30 cellular contexts compared by ENCODE assay signal in the genomic region with DNA sequence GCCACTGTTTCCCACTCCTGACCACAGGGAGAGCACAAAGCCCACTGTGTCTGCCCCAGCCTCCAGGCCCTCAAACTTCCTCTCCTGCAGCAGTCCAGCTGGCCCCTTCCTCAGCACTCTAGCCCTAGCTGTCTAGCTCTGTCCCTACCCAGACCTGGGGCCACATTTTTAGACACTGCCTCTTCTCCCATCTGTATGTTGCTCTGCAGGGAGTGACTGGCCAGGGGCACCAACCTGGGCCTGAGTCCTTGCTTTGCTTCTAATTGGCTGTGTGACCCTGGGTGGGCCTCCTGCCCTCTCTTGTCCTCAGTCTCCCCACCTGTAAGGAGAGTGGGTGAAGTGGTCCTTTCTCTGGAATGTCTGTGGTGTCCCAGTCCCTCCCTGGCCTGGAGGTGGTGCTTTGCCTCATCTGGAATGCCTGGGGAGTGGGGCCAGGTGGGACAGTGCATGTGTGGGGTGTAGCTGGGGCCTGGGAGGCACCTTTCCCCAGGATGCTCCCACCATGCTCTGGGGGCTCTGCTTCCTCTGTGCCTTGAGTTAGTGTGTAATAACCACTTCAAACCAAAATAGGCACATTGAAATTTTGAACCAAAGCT. TPM values are rescaled to one million over a fixed set of nuclear protein-coding genes. Genes with fewer than 3 reads are reported as not detected.
DNase-seq lines count a peak whose midpoint lies in the region; ATAC-seq and TF ChIP-seq lines count a peak whose summit lies in the region.
"Had no signal": no experiment of that assay in that cellular context is flagged by ENCODE, and none has a peak within 500 bp of the region (broad histone marks: within the 10 kb centered on the region; RNA-seq: fewer than 3 reads in every experiment).

No MANE protein-coding gene starts in this region.

- no peaks in the 10 kb centered on the region for H3K9me3 ChIP-seq in T-helper 17 cell (ENCODE audit: control insufficient read depth, low read length, poor library complexity, severe bottlenecking)
- no peaks in the 10 kb centered on the region for H3K9me3 ChIP-seq in mucosa of descending colon
- H3K9me3 ChIP-seq: BE2C, stomach, tibial artery had no signal

- no peaks in the 10 kb centered on the region for H3K36me3 Mint-ChIP-seq in activated CD8-positive, alpha-beta memory T cell treated with anti-CD3 and anti-CD28 coated beads, Interleukin-2, amount 10 ng/mL, durations not matched to agents 7 days and 5 days
- H3K36me3 Mint-ChIP-seq in T-helper 17 cell (ENCODE audit: low read depth) = no peaks in the 10 kb centered on the region
- no peaks in the 10 kb centered on the region for H3K36me3 Mint-ChIP-seq in stimulated activated effector memory CD8-positive, alpha-beta T cell treated with anti-CD3 and anti-CD28 coated beads, Interleukin-12 subunit alpha, Interleukin-12 subunit beta, amount 100 ng/mL, for 72 hours
- H3K36me3 Mint-ChIP-seq in activated CD4-positive, alpha-beta memory T cell treated with anti-CD3 and anti-CD28 coated beads for 36 hours = no peaks in the 10 kb centered on the region
- H3K36me3 Mint-ChIP-seq: activated naive CD8-positive, alpha-beta T cell treated with anti-CD3 and anti-CD28 coated beads, Interleukin-2, amount 10 ng/mL, durations not matched to agents 7 days and 5 days had no signal

- H3K4me3 Mint-ChIP-seq in activated CD8-positive, alpha-beta memory T cell treated with anti-CD3 and anti-CD28 coated beads, Interleukin-2, amount 10 ng/mL, durations not matched to agents 7 days and 5 days = no peak overlapping the region
- H3K4me3 Mint-ChIP-seq in T-helper 17 cell = no peak overlapping the region
- no peak overlapping the region for H3K4me3 Mint-ChIP-seq in stimulated activated effector memory CD8-positive, alpha-beta T cell treated with anti-CD3 and anti-CD28 coated beads, Interleukin-12 subunit alpha, Interleukin-12 subunit beta, amount 100 ng/mL, for 72 hours
- no peak overlapping the region for H3K4me3 Mint-ChIP-seq in activated CD4-positive, alpha-beta memory T cell treated with anti-CD3 and anti-CD28 coated beads for 36 hours
- H3K4me3 Mint-ChIP-seq: activated naive CD8-positive, alpha-beta T cell treated with anti-CD3 and anti-CD28 coated beads, Interleukin-2, amount 10 ng/mL, durations not matched to agents 7 days and 5 days; central memory CD8-positive, alpha-beta T cell; naive thymus-derived CD8-positive, alpha-beta T cell had no signal

- H3K4me1 Mint-ChIP-seq in activated CD8-positive, alpha-beta memory T cell treated with anti-CD3 and anti-CD28 coated beads, Interleukin-2, amount 10 ng/mL, durations not matched to agents 7 days and 5 days = no peaks in the 10 kb centered on the region
- H3K4me1 Mint-ChIP-seq in T-helper 17 cell = no peaks in the 10 kb centered on the region
- H3K4me1 Mint-ChIP-seq in stimulated activated effector memory CD8-positive, alpha-beta T cell treated with anti-CD3 and anti-CD28 coated beads, Interleukin-12 subunit alpha, Interleukin-12 subunit beta, amount 100 ng/mL, for 72 hours = no peaks in the 10 kb centered on the region
- H3K4me1 Mint-ChIP-seq in activated CD4-positive, alpha-beta memory T cell treated with anti-CD3 and anti-CD28 coated beads for 36 hours (ENCODE audit: low read depth) = no peaks in the 10 kb centered on the region
- H3K4me1 Mint-ChIP-seq: activated naive CD8-positive, alpha-beta T cell treated with anti-CD3 and anti-CD28 coated beads, Interleukin-2, amount 10 ng/mL, durations not matched to agents 7 days and 5 days; central memory CD8-positive, alpha-beta T cell; naive thymus-derived CD8-positive, alpha-beta T cell had no signal

- no peak for ATAC-seq in activated CD8-positive, alpha-beta memory T cell treated with anti-CD3 and anti-CD28 coated beads, Interleukin-2, amount 10 ng/mL, durations not matched to agents 7 days and 5 days
- ATAC-seq in T-helper 17 cell (no peak), mucosa of descending colon (peak; percentile 11)
- peak; percentile 8 for ATAC-seq in stimulated activated effector memory CD8-positive, alpha-beta T cell treated with anti-CD3 and anti-CD28 coated beads, Interleukin-12 subunit alpha, Interleukin-12 subunit beta, amount 100 ng/mL, for 72 hours
- ATAC-seq: naive thymus-derived CD8-positive, alpha-beta T cell; sciatic nerve had no signal

- H3K27me3 Mint-ChIP-seq in activated CD8-positive, alpha-beta memory T cell treated with anti-CD3 and anti-CD28 coated beads, Interleukin-2, amount 10 ng/mL, durations not matched to agents 7 days and 5 days = peaks cover 26% of the 10 kb centered on the region
- H3K27me3 Mint-ChIP-seq in T-helper 17 cell = peaks cover 33% of the 10 kb centered on the region
- peaks cover 11% of the 10 kb centered on the region for H3K27me3 Mint-ChIP-seq in activated CD4-positive, alpha-beta memory T cell treated with anti-CD3 and anti-CD28 coated beads for 36 hours

- no peaks in the 10 kb centered on the region for H3K9me3 Mint-ChIP-seq in activated CD8-positive, alpha-beta memory T cell treated with anti-CD3 and anti-CD28 coated beads, Interleukin-2, amount 10 ng/mL, durations not matched to agents 7 days and 5 days (ENCODE audit: low read depth)
- no peaks in the 10 kb centered on the region for H3K9me3 Mint-ChIP-seq in stimulated activated effector memory CD8-positive, alpha-beta T cell treated with anti-CD3 and anti-CD28 coated beads, Interleukin-12 subunit alpha, Interleukin-12 subunit beta, amount 100 ng/mL, for 72 hours
- no peaks in the 10 kb centered on the region for H3K9me3 Mint-ChIP-seq in activated CD4-positive, alpha-beta memory T cell treated with anti-CD3 and anti-CD28 coated beads for 36 hours
- H3K9me3 Mint-ChIP-seq: activated naive CD8-positive, alpha-beta T cell treated with anti-CD3 and anti-CD28 coated beads, Interleukin-2, amount 10 ng/mL, durations not matched to agents 7 days and 5 days; central memory CD8-positive, alpha-beta T cell had no signal

- no peak overlapping the region for H3K27ac Mint-ChIP-seq in activated CD8-positive, alpha-beta memory T cell treated with anti-CD3 and anti-CD28 coated beads, Interleukin-2, amount 10 ng/mL, durations not matched to agents 7 days and 5 days
- H3K27ac Mint-ChIP-seq in T-helper 17 cell = peak overlapping the region; percentile 45
- no peak overlapping the region for H3K27ac Mint-ChIP-seq in stimulated activated effector memory CD8-positive, alpha-beta T cell treated with anti-CD3 and anti-CD28 coated beads, Interleukin-12 subunit alpha, Interleukin-12 subunit beta, amount 100 ng/mL, for 72 hours
- H3K27ac Mint-ChIP-seq in activated CD4-positive, alpha-beta memory T cell treated with anti-CD3 and anti-CD28 coated beads for 36 hours = no peak overlapping the region
- H3K27ac Mint-ChIP-seq: activated naive CD8-positive, alpha-beta T cell treated with anti-CD3 and anti-CD28 coated beads, Interleukin-2, amount 10 ng/mL, durations not matched to agents 7 days and 5 days; progenitor cell of endocrine pancreas had no signal

- no peak overlapping the region for H3K4me3 ChIP-seq in mucosa of descending colon
- H3K4me3 ChIP-seq: dorsolateral prefrontal cortex, SK-N-MC, stomach, tibial artery had no signal

- POLR2A ChIA-PET in activated CD4-positive, alpha-beta memory T cell treated with anti-CD3 and anti-CD28 coated beads for 36 hours (lab: Charles Lee) = no interaction called here

- H3K36me3 ChIP-seq in mucosa of descending colon (ENCODE audit: low read depth) = no peaks in the 10 kb centered on the region
- H3K36me3 ChIP-seq: BE2C, stomach, tibial artery, WERI-Rb-1 had no signal

- no peak for TF ChIP-seq CTCF in mucosa of descending colon (IDR thresholded peaks at IDR 0.05)

- peaks cover 30% of the 10 kb centered on the region for H3K4me1 ChIP-seq in mucosa of descending colon (ENCODE audit: low read depth)
- H3K4me1 ChIP-seq: BE2C had no signal

- CTCF ChIA-PET in activated CD8-positive, alpha-beta memory T cell treated with anti-CD3 and anti-CD28 coated beads, Interleukin-2, amount 10 ng/mL, durations not matched to agents 7 days and 5 days (lab: Charles Lee) = interaction anchor here (1.3 kb wide), 2 partner anchors 12 to 47 kb away, joined by 3 to 5 read pairs; no protein-coding TSS in a partner anchor
- CTCF ChIA-PET in activated CD4-positive, alpha-beta memory T cell treated with anti-CD3 and anti-CD28 coated beads for 36 hours (lab: Charles Lee) = interaction anchor here (1.0 to 1.5 kb wide), 2 partner anchors 186 kb away, joined by 3 to 4 read pairs; no protein-coding TSS in a partner anchor

- peak; percentile 43 for DNase-seq in activated CD8-positive, alpha-beta memory T cell treated with anti-CD3 and anti-CD28 coated beads for 24 hours
- no peak for DNase-seq in activated CD8-positive, alpha-beta memory T cell treated with anti-CD3 and anti-CD28 coated beads, Interleukin-2, amount 10 ng/mL, durations not matched to agents 7 days and 5 days
- DNase-seq in T-helper 17 cell = no peak
- DNase-seq in mucosa of descending colon = peak in 1 of 3 donors; percentile 46
- DNase-seq in stimulated activated effector memory CD8-positive, alpha-beta T cell treated with anti-CD3 and anti-CD28 coated beads, Interleukin-12 subunit alpha, Interleukin-12 subunit beta, amount 100 ng/mL, for 72 hours (ENCODE audit: low spot score in 2 of 2) = no peak
- DNase-seq in NCI-H187 treated with DMSO at 0.1 percent for 48 hours (lab: John Stamatoyannopoulos, UW) = no peak
- DNase-seq in SW480 (ENCODE audit: low spot score) = no peak
- DNase-seq in activated CD4-positive, alpha-beta memory T cell treated with anti-CD3 and anti-CD28 coated beads for 36 hours = no peak
- DNase-seq: activated CD4-positive, alpha-beta T cell treated with anti-CD3 and anti-CD28 coated beads, Interleukin-2, amount 50 U/mL, for 1 hour; activated effector memory CD4-positive, alpha-beta T cell treated with anti-CD3 and anti-CD28 coated beads, Interleukin-2, amount 50 U/mL, for 16 hours; activated naive CD8-positive, alpha-beta T cell treated with anti-CD3 and anti-CD28 coated beads, Interleukin-2, amount 10 ng/mL, durations not matched to agents 7 days and 5 days; BE2C; DMS79; dorsolateral prefrontal cortex; head of caudate nucleus; KG1; mesendoderm; naive thymus-derived CD8-positive, alpha-beta T cell; NCI-H1436; NCI-H524 treated with DMSO at 0.1 percent for 48 hours; stimulated activated CD4-positive, alpha-beta T cell treated with anti-CD3 and anti-CD28 coated beads, Interleukin-15, amount 100 ng/mL, for 24 hours; stomach; tibial artery; WERI-Rb-1 had no signal

- intact Hi-C loops in mucosa of descending colon (cut with DNase I, micrococcal nuclease) = no loop called here
- intact Hi-C loops in activated CD4-positive, alpha-beta memory T cell treated with anti-CD3 and anti-CD28 coated beads for 36 hours (cut with micrococcal nuclease) = no loop called here

RNA-seq across cellular contexts. Expression of gene AQP1, which starts 25.1 kb away (rescaled TPM):
- under 1 TPM in 1 of 2 experiments, not detected in 1; 0.15 TPM for total RNA-seq in activated CD8-positive, alpha-beta memory T cell treated with anti-CD3 and anti-CD28 coated beads, Interleukin-2, amount 10 ng/mL, durations not matched to agents 7 days and 5 days
- total RNA-seq in T-helper 17 cell (under 1 TPM; 0.35 to 0.83 TPM), mucosa of descending colon (10 to 100 TPM; 43.0 to 89.6 (median 48.1) TPM)
- total RNA-seq in activated CD4-positive, alpha-beta memory T cell treated with anti-CD3 and anti-CD28 coated beads for 36 hours = under 1 TPM; 0.36 to 0.62 TPM
- total RNA-seq: HT1080 had no signal

RNA-seq across cellular contexts. Expression of gene GHRHR, which starts 27.0 kb away (rescaled TPM):
- not detected for total RNA-seq in activated CD8-positive, alpha-beta memory T cell treated with anti-CD3 and anti-CD28 coated beads, Interleukin-2, amount 10 ng/mL, durations not matched to agents 7 days and 5 days
- total RNA-seq in T-helper 17 cell = not detected
- total RNA-seq in mucosa of descending colon = not detected
- total RNA-seq in activated CD4-positive, alpha-beta memory T cell treated with anti-CD3 and anti-CD28 coated beads for 36 hours = not detected
- total RNA-seq: A172; activated naive CD8-positive, alpha-beta T cell treated with anti-CD3 and anti-CD28 coated beads, Interleukin-2, amount 10 ng/mL, durations not matched to agents 7 days and 5 days; HT1080; naive thymus-derived CD8-positive, alpha-beta T cell; progenitor cell of endocrine pancreas; stomach had no signal

Comparison
In these comparisons a context has a peak if more than half of its experiments do, and no peak if none do; other contexts are left out.
1. ATAC-seq: peak in mucosa of descending colon (single experiment) and stimulated activated effector memory CD8-positive, alpha-beta T cell treated with anti-CD3 and anti-CD28 coated beads, Interleukin-12 subunit alpha, Interleukin-12 subunit beta, amount 100 ng/mL, for 72 hours (single experiment); none in activated CD8-positive, alpha-beta memory T cell treated with anti-CD3 and anti-CD28 coated beads, Interleukin-2, amount 10 ng/mL, durations not matched to agents 7 days and 5 days (single experiment) and T-helper 17 cell (single experiment).
2. RNA of gene AQP1, which starts 25.1 kb away (total RNA-seq): 43.0 to 89.6 TPM in mucosa of descending colon; 0.35 to 0.83 TPM in T-helper 17 cell, 0.36 to 0.62 TPM in activated CD4-positive, alpha-beta memory T cell treated with anti-CD3 and anti-CD28 coated beads for 36 hours and 0.15 TPM in activated CD8-positive, alpha-beta memory T cell treated with anti-CD3 and anti-CD28 coated beads, Interleukin-2, amount 10 ng/mL, durations not matched to agents 7 days and 5 days; every median in the first group is over 10 times any median in the second.